In the genomic region with DNA sequence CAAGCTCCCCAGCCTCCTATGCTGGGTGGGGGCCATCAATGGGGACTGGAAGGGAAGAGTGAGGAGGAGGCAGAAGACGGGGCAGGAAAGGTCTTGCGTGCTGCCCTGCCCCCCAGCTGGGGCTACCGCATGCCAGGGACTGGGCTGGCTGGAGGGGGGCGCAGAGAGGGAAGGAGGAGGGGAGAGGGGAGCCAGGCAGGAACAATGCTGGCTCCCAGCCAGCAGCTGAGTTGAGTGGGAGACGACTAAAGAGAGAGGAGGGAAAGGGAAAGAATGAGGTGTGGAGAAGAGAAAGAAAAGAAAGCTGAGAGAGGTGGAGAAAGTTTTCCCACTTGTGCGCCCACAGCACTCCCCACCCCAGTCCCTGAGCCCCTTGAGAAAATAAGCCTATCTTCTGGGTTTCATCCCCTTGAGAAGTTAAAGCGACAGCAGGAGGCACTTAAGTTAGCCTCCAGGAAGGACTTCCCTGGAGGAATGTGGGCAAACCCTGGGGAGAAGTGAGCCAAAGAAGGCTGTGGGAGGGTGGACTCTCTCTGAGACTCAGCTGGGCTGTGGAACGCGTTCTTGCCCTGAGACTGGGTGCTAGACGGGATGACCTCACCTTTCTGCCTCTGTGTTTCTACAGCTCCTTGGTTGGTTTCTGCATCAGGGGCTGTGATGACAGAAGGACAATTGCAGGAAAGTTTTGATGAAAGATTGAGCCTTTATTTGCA, we compare ENCODE assay signal across 12 cellular contexts. TPM values are rescaled to one million over a fixed set of nuclear protein-coding genes. Genes with fewer than 3 reads are reported as not detected.
DNase-seq lines count a peak whose midpoint lies in the region; ATAC-seq and TF ChIP-seq lines count a peak whose summit lies in the region.
"Had no signal": no experiment of that assay in that cellular context is flagged by ENCODE, and none has a peak within 500 bp of the region (broad histone marks: within the 10 kb centered on the region; RNA-seq: fewer than 3 reads in every experiment).

No MANE protein-coding gene starts in this region.

- peaks cover 19% of the 10 kb centered on the region for H4K20me1 ChIP-seq in DND-41 (ENCODE audit: insufficient read depth, low read length)

- DNase-seq in DND-41 (no peak), NCI-H1105 treated with DMSO at 0.1 percent for 48 hours (lab: John Stamatoyannopoulos, UW) (peak; percentile 47), nephron progenitor cell (peak; percentile 48), MG63 (no peak)
- DNase-seq in stimulated activated naive B cell treated with anti-CD40 and anti-IgM and Interleukin-4, amounts not matched to agents 10 μg/mL and 1 μg/mL and 100 μg/mL, for 72 hours, result no peak
- DNase-seq in activated T-cell treated with anti-CD3 and anti-CD28 coated beads, Interleukin-2, amount 50 U/mL, for 48 hours, result no peak

- no peak overlapping the region for H3K4me3 ChIP-seq in DND-41 (ENCODE audit: low read depth in 1 of 2, low read length in 2 of 2)
- peak overlapping the region; percentile 20 for H3K4me3 ChIP-seq in ectodermal cell (ENCODE audit: insufficient read depth, low read depth, low read length)
- H3K4me3 ChIP-seq in MG63, result no peak overlapping the region
- H3K4me3 ChIP-seq: colonic mucosa had no signal

- H3K4me1 Mint-ChIP-seq in nephron progenitor cell, result peaks cover 65% of the 10 kb centered on the region
- peaks cover 24 to 29% of the 10 kb centered on the region in 2 donors for H3K4me1 Mint-ChIP-seq in stimulated activated naive B cell treated with anti-CD40 and anti-IgM and Interleukin-4, amounts not matched to agents 10 μg/mL and 1 μg/mL and 100 μg/mL, for 72 hours

- no peaks in the 10 kb centered on the region for H3K9me3 Mint-ChIP-seq in nephron progenitor cell
- no peaks in the 10 kb centered on the region for H3K9me3 Mint-ChIP-seq in stimulated activated naive B cell treated with anti-CD40 and anti-IgM and Interleukin-4, amounts not matched to agents 10 μg/mL and 1 μg/mL and 100 μg/mL, for 72 hours

- H3K4me1 ChIP-seq in DND-41 (ENCODE audit: insufficient read depth, low read length) (peaks cover 14% of the 10 kb centered on the region), ectodermal cell (ENCODE audit: control insufficient read depth, insufficient read depth, low read length) (peaks cover 49% of the 10 kb centered on the region)

- H3K27ac ChIP-seq in DND-41 (ENCODE audit: low read length) (no peak overlapping the region), ectodermal cell (ENCODE audit: insufficient read depth, low read depth, low read length, poor library complexity, severe bottlenecking) (no peak overlapping the region)
- H3K27ac ChIP-seq: colonic mucosa, spleen, stomach had no signal

- peaks cover under 1% of the 10 kb centered on the region for H3K27me3 Mint-ChIP-seq in nephron progenitor cell (ENCODE audit: low read depth, poor library complexity)
- H3K27me3 Mint-ChIP-seq in stimulated activated naive B cell treated with anti-CD40 and anti-IgM and Interleukin-4, amounts not matched to agents 10 μg/mL and 1 μg/mL and 100 μg/mL, for 72 hours, result peaks cover 58 to 71% of the 10 kb centered on the region in 2 donors

- ATAC-seq in DND-41 (ENCODE audit: insufficient read depth, low read depth) (no peak), GM18867 (IDR thresholded peaks at IDR 0.05; ENCODE audit: unreplicated experiment) (no peak)
- no peak for ATAC-seq in stimulated activated naive B cell treated with anti-CD40 and anti-IgM and Interleukin-4, amounts not matched to agents 10 μg/mL and 1 μg/mL and 100 μg/mL, for 72 hours (replicated peaks)

- peak; percentile 2 for TF ChIP-seq CTCF in DND-41 (IDR thresholded peaks at IDR 0.05; ENCODE audit: borderline replicate concordance, extremely low read depth, low read length, poor library complexity, severe bottlenecking)
- no peak for TF ChIP-seq CTCF in nephron progenitor cell (IDR thresholded peaks at IDR 0.05)

- H3K27me3 ChIP-seq in DND-41 (ENCODE audit: insufficient read depth, low read length, poor library complexity) (peaks cover 47% of the 10 kb centered on the region), ectodermal cell (ENCODE audit: control insufficient read depth, insufficient read depth, low read length, poor library complexity, severe bottlenecking) (no peaks in the 10 kb centered on the region), MG63 (no peaks in the 10 kb centered on the region)
- H3K27me3 ChIP-seq: colonic mucosa had no signal

- H3K4me2 ChIP-seq in DND-41 (ENCODE audit: insufficient read depth, low read length), result no peak overlapping the region

- peak overlapping the region; percentile 91 for H3K27ac Mint-ChIP-seq in nephron progenitor cell
- no peak overlapping the region for H3K27ac Mint-ChIP-seq in stimulated activated naive B cell treated with anti-CD40 and anti-IgM and Interleukin-4, amounts not matched to agents 10 μg/mL and 1 μg/mL and 100 μg/mL, for 72 hours

- H3K4me3 Mint-ChIP-seq in nephron progenitor cell, result peak overlapping the region; percentile 82
- peak overlapping the region in 1 of 2 donors; percentile 35 for H3K4me3 Mint-ChIP-seq in stimulated activated naive B cell treated with anti-CD40 and anti-IgM and Interleukin-4, amounts not matched to agents 10 μg/mL and 1 μg/mL and 100 μg/mL, for 72 hours

- 22 to 24% methylated on average over 10 of the region's 10 CpGs for WGBS in ectodermal cell, 2 experiments

- no peaks in the 10 kb centered on the region for H3K36me3 ChIP-seq in DND-41 (ENCODE audit: insufficient read depth, low read length)
- no peaks in the 10 kb centered on the region for H3K36me3 ChIP-seq in ectodermal cell (ENCODE audit: control insufficient read depth, insufficient read depth, low read length)
- H3K36me3 ChIP-seq in MG63, result no peaks in the 10 kb centered on the region
- H3K36me3 ChIP-seq: colonic mucosa, spleen, stomach had no signal

- H3K9me3 ChIP-seq in DND-41 (ENCODE audit: insufficient read depth, low read length, severe bottlenecking) (no peaks in the 10 kb centered on the region), ectodermal cell (ENCODE audit: control insufficient read depth, low read length) (no peaks in the 10 kb centered on the region), MG63 (no peaks in the 10 kb centered on the region)
- H3K9me3 ChIP-seq: colonic mucosa, spleen, stomach had no signal

- no peak overlapping the region for H3K9ac ChIP-seq in DND-41 (ENCODE audit: low read depth, low read length)

- H2AFZ ChIP-seq in DND-41 (ENCODE audit: low read depth, low read length), result no peak overlapping the region

- no peaks in the 10 kb centered on the region for H3K79me2 ChIP-seq in DND-41 (ENCODE audit: insufficient read depth, low read length)

- H3K36me3 Mint-ChIP-seq in nephron progenitor cell (ENCODE audit: low read depth), result no peaks in the 10 kb centered on the region
- peaks cover 0 to 1% of the 10 kb centered on the region in 2 donors for H3K36me3 Mint-ChIP-seq in stimulated activated naive B cell treated with anti-CD40 and anti-IgM and Interleukin-4, amounts not matched to agents 10 μg/mL and 1 μg/mL and 100 μg/mL, for 72 hours

RNA-seq across cellular contexts. Expression of gene NES, which starts 12.9 kb away (rescaled TPM):
- polyA plus RNA-seq in ectodermal cell (2013, experiment 1 of 4), result 303 TPM
- 335 TPM for polyA plus RNA-seq in ectodermal cell (2013, experiment 2 of 4)
- 231 TPM for polyA plus RNA-seq in ectodermal cell (2013, experiment 3 of 4)
- polyA plus RNA-seq in ectodermal cell (2013, experiment 4 of 4), result 248 TPM
- 0.03 TPM in 1 of 2 replicates, not detected in the other for total RNA-seq in MG63 (2014; rRNA removed; shearing (Covaris generic); ENCODE audit: low replicate concordance)

RNA-seq across cellular contexts. Expression of gene CRABP2, which starts 15.3 kb away (rescaled TPM):
- 697 TPM for polyA plus RNA-seq in ectodermal cell (2013, experiment 1 of 4)
- 522 TPM for polyA plus RNA-seq in ectodermal cell (2013, experiment 2 of 4)
- 545 TPM for polyA plus RNA-seq in ectodermal cell (2013, experiment 3 of 4)
- polyA plus RNA-seq in ectodermal cell (2013, experiment 4 of 4), result 604 TPM
- total RNA-seq in MG63 (2014; rRNA removed; shearing (Covaris generic); ENCODE audit: low replicate concordance), result 57.8 and 62.8 TPM in 2 replicates

RNA-seq across cellular contexts. Expression of gene METTL25B, which starts 38.2 kb away (rescaled TPM):
- polyA plus RNA-seq in ectodermal cell (2013, experiment 1 of 4), result 36.4 TPM
- 38.3 TPM for polyA plus RNA-seq in ectodermal cell (2013, experiment 2 of 4)
- 38.8 TPM for polyA plus RNA-seq in ectodermal cell (2013, experiment 3 of 4)
- polyA plus RNA-seq in ectodermal cell (2013, experiment 4 of 4), result 44.8 TPM
- total RNA-seq in MG63 (2014; rRNA removed; shearing (Covaris generic); ENCODE audit: low replicate concordance), result 10.0 and 20.8 TPM in 2 replicates

RNA-seq across cellular contexts. Expression of gene ISG20L2, which starts 38.5 kb away (rescaled TPM):
- polyA plus RNA-seq in ectodermal cell (2013, experiment 1 of 4), result 53.3 TPM
- 51.6 TPM for polyA plus RNA-seq in ectodermal cell (2013, experiment 2 of 4)
- polyA plus RNA-seq in ectodermal cell (2013, experiment 3 of 4), result 30.4 TPM
- 36.2 TPM for polyA plus RNA-seq in ectodermal cell (2013, experiment 4 of 4)
- total RNA-seq in MG63 (2014; rRNA removed; shearing (Covaris generic); ENCODE audit: low replicate concordance), result 15.6 and 38.7 TPM in 2 replicates

RNA-seq across cellular contexts. Expression of gene BCAN, which starts 48.2 kb away (rescaled TPM):
- polyA plus RNA-seq in ectodermal cell (2013, experiment 1 of 4), result 0.93 TPM
- polyA plus RNA-seq in ectodermal cell (2013, experiment 2 of 4), result 0.48 TPM
- polyA plus RNA-seq in ectodermal cell (2013, experiment 3 of 4), result 0.48 TPM
- 0.61 TPM for polyA plus RNA-seq in ectodermal cell (2013, experiment 4 of 4)
- not detected in 2 replicates for total RNA-seq in MG63 (2014; rRNA removed; shearing (Covaris generic); ENCODE audit: low replicate concordance)
- total RNA-seq: left lobe of liver, spleen had no signal

Comparison
In these comparisons a context has a peak if more than half of its experiments do, and no peak if none do; other contexts are left out.
1. DNase-seq: peak in NCI-H1105 treated with DMSO at 0.1 percent for 48 hours (single experiment) and nephron progenitor cell (single experiment); none in DND-41 (single experiment), stimulated activated naive B cell treated with anti-CD40 and anti-IgM and Interleukin-4, amounts not matched to agents 10 μg/mL and 1 μg/mL and 100 μg/mL, for 72 hours (single experiment), activated T-cell treated with anti-CD3 and anti-CD28 coated beads, Interleukin-2, amount 50 U/mL, for 48 hours (0 of 2) and MG63 (single experiment).